In the genomic region with DNA sequence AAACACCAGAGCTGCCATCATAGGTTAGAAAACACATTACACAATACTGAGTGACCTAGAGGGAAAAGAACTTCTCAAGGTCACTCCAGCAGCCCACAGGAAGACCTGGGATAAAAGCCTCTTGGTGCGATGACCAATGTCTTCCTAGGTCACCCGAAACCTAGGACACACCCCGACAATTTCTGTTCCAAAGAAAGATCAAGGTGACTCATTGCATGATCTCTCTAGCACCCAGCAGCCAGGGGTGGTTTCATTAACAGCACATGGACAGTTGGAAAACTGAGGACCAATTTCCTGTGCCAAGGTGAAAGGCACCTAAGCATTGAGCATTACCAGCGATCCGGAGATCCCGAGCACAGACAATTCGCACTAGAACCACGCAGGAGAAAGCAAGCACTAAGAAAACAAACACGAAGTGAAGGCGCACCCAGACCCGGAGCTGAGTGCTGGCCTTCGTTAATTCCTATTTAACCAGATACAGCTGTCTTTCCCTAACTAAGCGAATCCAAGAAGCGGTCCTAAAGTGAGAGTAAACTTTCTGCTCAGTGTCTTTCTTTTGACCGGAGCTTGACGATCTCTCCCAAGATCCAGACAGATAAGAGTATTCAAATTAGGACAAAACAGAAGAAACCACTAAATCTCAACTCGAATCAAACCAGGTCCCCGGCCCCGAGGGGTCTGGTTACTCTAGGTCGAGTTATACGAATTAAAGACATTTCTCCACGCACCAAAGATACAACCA, we compare ENCODE assay signal across 8 cellular contexts. TPM values are rescaled to one million over a fixed set of nuclear protein-coding genes. Genes with fewer than 3 reads are reported as not detected.
DNase-seq lines count a peak whose midpoint lies in the region; ATAC-seq and TF ChIP-seq lines count a peak whose summit lies in the region.

No MANE protein-coding gene starts in this region.

- H3K27ac Mint-ChIP-seq in activated naive CD8-positive, alpha-beta T cell treated with anti-CD3 and anti-CD28 coated beads for 36 hours = no peak overlapping the region

- peaks cover 17% of the 10 kb centered on the region for H3K4me1 Mint-ChIP-seq in activated naive CD8-positive, alpha-beta T cell treated with anti-CD3 and anti-CD28 coated beads for 36 hours

- in situ Hi-C loops in HAP-1 (cut with MboI; ENCODE audit: low sequenced_read_pairs) = no loop called here

- H3K4me2 ChIP-seq in hepatocyte (peak overlapping the region; percentile 99), skeletal muscle satellite cell (ENCODE audit: low read length) (peak overlapping the region; percentile 77)

- peak overlapping the region; percentile 80 for H2AFZ ChIP-seq in hepatocyte

- no peaks in the 10 kb centered on the region for H3K36me3 Mint-ChIP-seq in activated naive CD8-positive, alpha-beta T cell treated with anti-CD3 and anti-CD28 coated beads for 36 hours

- no peaks in the 10 kb centered on the region for H4K20me1 ChIP-seq in hepatocyte (ENCODE audit: insufficient read depth, poor library complexity, severe bottlenecking)

- H3K9me3 Mint-ChIP-seq in activated naive CD8-positive, alpha-beta T cell treated with anti-CD3 and anti-CD28 coated beads for 36 hours = no peaks in the 10 kb centered on the region

- H3K27me3 Mint-ChIP-seq in activated naive CD8-positive, alpha-beta T cell treated with anti-CD3 and anti-CD28 coated beads for 36 hours = peaks cover 64% of the 10 kb centered on the region

- peak overlapping the region; percentile 51 for H3K4me3 ChIP-seq in HAP-1
- H3K4me3 ChIP-seq in hepatocyte = peak overlapping the region; percentile 90
- H3K4me3 ChIP-seq in skeletal muscle satellite cell (ENCODE audit: low read length) = peak overlapping the region; percentile 51

- H3K36me3 ChIP-seq in HAP-1 (replicated peaks) (no peaks in the 10 kb centered on the region), hepatocyte (replicated peaks; ENCODE audit: insufficient read depth, low read depth) (no peaks in the 10 kb centered on the region), skeletal muscle satellite cell (ENCODE audit: insufficient read depth, low read length) (no peaks in the 10 kb centered on the region)

- H3K9me3 ChIP-seq in HAP-1 (no peaks in the 10 kb centered on the region), hepatocyte (ENCODE audit: low read depth) (no peaks in the 10 kb centered on the region), skeletal muscle satellite cell (replicated peaks; ENCODE audit: low read length) (no peaks in the 10 kb centered on the region)

- H3K27ac ChIP-seq in hepatocyte = peak overlapping the region; percentile 8

- no peaks in the 10 kb centered on the region for H3K9me2 ChIP-seq in hepatocyte (replicated peaks; ENCODE audit: insufficient read depth)

- no peaks in the 10 kb centered on the region for H3K79me2 ChIP-seq in hepatocyte

- DNase-seq in CD1c-positive myeloid dendritic cell (ENCODE audit: extremely low spot score) (peak; percentile 33), HAP-1 (ENCODE audit: low spot score in 2 of 2) (peak; percentile 22 to 49), hepatocyte (ENCODE audit: low spot score) (peak; percentile 23), GM19238 (ENCODE audit: insufficient read length, low spot score) (no peak)
- no peak for DNase-seq in activated naive CD8-positive, alpha-beta T cell treated with anti-CD3 and anti-CD28 coated beads for 36 hours

- 4% methylated on average over 22 of the region's 22 CpGs for WGBS in hepatocyte (ENCODE audit: low lambda C conversion rate, missing lambda C conversion rate)

- H3K4me1 ChIP-seq in HAP-1 = peaks cover 12% of the 10 kb centered on the region
- no peaks in the 10 kb centered on the region for H3K4me1 ChIP-seq in hepatocyte (ENCODE audit: insufficient read depth)
- peaks cover 25% of the 10 kb centered on the region for H3K4me1 ChIP-seq in skeletal muscle satellite cell (ENCODE audit: control insufficient read depth, insufficient read depth, low read length)

- TF ChIP-seq CTCF in hepatocyte (IDR thresholded peaks at IDR 0.05; ENCODE audit: poor library complexity) = no peak

- ATAC-seq in HG03097 (IDR thresholded peaks at IDR 0.05; ENCODE audit: low FRiP score, unreplicated experiment) (no peak), GM21529 (IDR thresholded peaks at IDR 0.05; ENCODE audit: unreplicated experiment) (no peak)

- H3K4me3 Mint-ChIP-seq in activated naive CD8-positive, alpha-beta T cell treated with anti-CD3 and anti-CD28 coated beads for 36 hours = peak overlapping the region; percentile 68

- no peak overlapping the region for H3K9ac ChIP-seq in skeletal muscle satellite cell (ENCODE audit: low read depth, low read length)

- H3K27me3 ChIP-seq in HAP-1 (ENCODE audit: low read depth) (0 out of 2 replicates have a peak, but pooled peaks cover 6% of the 10 kb centered on the region), hepatocyte (peaks cover 25% of the 10 kb centered on the region), skeletal muscle satellite cell (ENCODE audit: control insufficient read depth, insufficient read depth, low read length) (peaks cover 68% of the 10 kb centered on the region)

RNA-seq across cellular contexts. Expression of gene CACNB4, which starts 1.4 kb away (rescaled TPM):
- under 1 TPM; 0.54 to 0.56 TPM for total RNA-seq in activated naive CD8-positive, alpha-beta T cell treated with anti-CD3 and anti-CD28 coated beads for 36 hours
- 4.0 and 4.1 TPM in 2 replicates for total RNA-seq in hepatocyte
- 0.85 and 1.8 TPM in 2 replicates for polyA plus RNA-seq in hepatocyte
- 0.25 and 0.44 TPM in 2 replicates for total RNA-seq in skeletal muscle satellite cell (2012; rRNA removed)

Comparison
In these comparisons a context has a peak if more than half of its experiments do, and no peak if none do; other contexts are left out.
1. DNase-seq: peak in CD1c-positive myeloid dendritic cell (single experiment), HAP-1 (2 of 2) and hepatocyte (single experiment); none in activated naive CD8-positive, alpha-beta T cell treated with anti-CD3 and anti-CD28 coated beads for 36 hours (single experiment) and GM19238 (single experiment).
2. Peak in every context shown above with its lines, with median percentiles within 50 percentile points of each other: H3K4me3 ChIP-seq.